10 cellular contexts compared by ENCODE assay signal in genomic region chr19:15280048-15280725, GRCh38. TPM values are rescaled to one million over a fixed set of nuclear protein-coding genes. Genes with fewer than 3 reads are reported as not detected.
DNase-seq lines count a peak whose midpoint lies in the region; ATAC-seq and TF ChIP-seq lines count a peak whose summit lies in the region.
"Had no signal": no experiment of that assay in that cellular context is flagged by ENCODE, and none has a peak within 500 bp of the region (broad histone marks: within the 10 kb centered on the region; RNA-seq: fewer than 3 reads in every experiment).

No MANE protein-coding gene starts in this region.

- H3K9me3 ChIP-seq in thymus (ENCODE audit: control insufficient read depth) (no peaks in the 10 kb centered on the region), HAP-1 (no peaks in the 10 kb centered on the region)

- POLR2A ChIA-PET in MCF 10A (lab: Yijun Ruan, JAX) = interaction anchor here (0.8 to 6.1 kb wide), 14 partner anchors 14 to 99 kb away, joined by 3 to 50 read pairs (median 6); partner anchors contain the start of genes AKAP8 and BRD4

- CTCF ChIA-PET in MCF 10A (lab: Yijun Ruan, JAX) = interaction anchor here (0.5 to 1.6 kb wide), 7 partner anchors 8 to 81 kb away, joined by 3 to 6 read pairs (median 3); no protein-coding TSS in a partner anchor

- intact Hi-C loops in MCF 10A (cut with micrococcal nuclease) = loop anchor here (5.0 kb wide), 1 partner anchor 42 kb away; no protein-coding TSS in a partner anchor
- intact Hi-C loops in activated CD4-positive, alpha-beta T cell treated with anti-CD3 and anti-CD28 coated beads, Interleukin-2, amount 10 ng/mL, durations not matched to agents 24 days and 14 days (cut with micrococcal nuclease) = no loop called here

- H3K56ac ChIP-seq in mesendoderm (ENCODE audit: low read length) = no peak overlapping the region

- no peaks in the 10 kb centered on the region for H3K27me3 Mint-ChIP-seq in MCF 10A (ENCODE audit: insufficient read depth, unreplicated experiment)
- no peaks in the 10 kb centered on the region for H3K27me3 Mint-ChIP-seq in activated CD4-positive, alpha-beta T cell treated with anti-CD3 and anti-CD28 coated beads, Interleukin-2, amount 10 ng/mL, durations not matched to agents 24 days and 14 days

- no peak overlapping the region for H3K9ac ChIP-seq in mesendoderm (ENCODE audit: low read length)

- no peak overlapping the region for H2BK5ac ChIP-seq in mesendoderm (ENCODE audit: low read length)

- no peak overlapping the region for H4K5ac ChIP-seq in mesendoderm (ENCODE audit: low read length)

- H3K4ac ChIP-seq in mesendoderm (ENCODE audit: low read depth, low read length) = no peak overlapping the region

- no peak overlapping the region for H2BK15ac ChIP-seq in mesendoderm (replicated peaks; ENCODE audit: low read depth)

- no peak for ATAC-seq in HG03378 (IDR thresholded peaks at IDR 0.05; ENCODE audit: unreplicated experiment)

- H3K27ac Mint-ChIP-seq in MCF 10A (ENCODE audit: low read depth, unreplicated experiment) = peak overlapping the region; percentile 63
- no peak overlapping the region for H3K27ac Mint-ChIP-seq in activated CD4-positive, alpha-beta T cell treated with anti-CD3 and anti-CD28 coated beads, Interleukin-2, amount 10 ng/mL, durations not matched to agents 24 days and 14 days

- in situ Hi-C loops in HAP-1 (cut with MboI; ENCODE audit: low sequenced_read_pairs) = no loop called here

- WGBS in mesendoderm (ENCODE audit: extremely low coverage, insufficient coverage, low lambda C conversion rate) = no CpG with 5 or more reads among the region's 6 CpGs
- 91% methylated on average over 6 of the region's 6 CpGs for WGBS in thymus

- no peak overlapping the region for H4K8ac ChIP-seq in mesendoderm (ENCODE audit: low read depth, low read length)

- H3K79me1 ChIP-seq in mesendoderm (ENCODE audit: low read length) = peaks cover 22% of the 10 kb centered on the region

- H3K36me3 Mint-ChIP-seq in MCF 10A (ENCODE audit: insufficient read depth, unreplicated experiment) = peaks cover 14% of the 10 kb centered on the region
- no peaks in the 10 kb centered on the region for H3K36me3 Mint-ChIP-seq in activated CD4-positive, alpha-beta T cell treated with anti-CD3 and anti-CD28 coated beads, Interleukin-2, amount 10 ng/mL, durations not matched to agents 24 days and 14 days (ENCODE audit: low read depth)

- peaks cover 25% of the 10 kb centered on the region for H3K4me1 ChIP-seq in mesendoderm (ENCODE audit: control insufficient read depth, low read depth, low read length)
- H3K4me1 ChIP-seq in thymus (ENCODE audit: control insufficient read depth, insufficient read depth, low read length) = peaks cover 19% of the 10 kb centered on the region
- peaks cover 29% of the 10 kb centered on the region for H3K4me1 ChIP-seq in HAP-1

- peak; percentile 44 for DNase-seq in NCI-H2171 treated with DMSO at 0.1 percent for 48 hours (lab: John Stamatoyannopoulos, UW)
- no peak for DNase-seq in NCI-H2171 (lab: John Stamatoyannopoulos, UW)
- no peak for DNase-seq in MCF 10A (ENCODE audit: unreplicated experiment)
- peak; percentile 85 for DNase-seq in mesendoderm
- no peak for DNase-seq in activated CD4-positive, alpha-beta T cell treated with anti-CD3 and anti-CD28 coated beads, Interleukin-2, amount 10 ng/mL, durations not matched to agents 24 days and 14 days
- DNase-seq in HAP-1 (ENCODE audit: low spot score in 2 of 2) = no peak
- DNase-seq: activated T-cell treated with anti-CD3 and anti-CD28 coated beads, Interleukin-2, amount 50 U/mL, for 1 hour; stimulated activated CD4-positive, alpha-beta T cell treated with anti-CD3 and anti-CD28 coated beads, Interleukin-4, amount 100 ng/mL, for 4 hours had no signal

- H3K27me3 ChIP-seq in mesendoderm (ENCODE audit: insufficient read depth, low read length, poor library complexity) (no peaks in the 10 kb centered on the region), thymus (ENCODE audit: control insufficient read depth, insufficient read depth) (no peaks in the 10 kb centered on the region), HAP-1 (ENCODE audit: low read depth) (no peaks in the 10 kb centered on the region)

- no peak overlapping the region for H2BK120ac ChIP-seq in mesendoderm (ENCODE audit: low read depth, low read length)

- no peak overlapping the region for H2AK5ac ChIP-seq in mesendoderm (ENCODE audit: low read length)

- peak overlapping the region; percentile 17 for H3K4me3 Mint-ChIP-seq in MCF 10A (ENCODE audit: unreplicated experiment)
- no peak overlapping the region for H3K4me3 Mint-ChIP-seq in activated CD4-positive, alpha-beta T cell treated with anti-CD3 and anti-CD28 coated beads, Interleukin-2, amount 10 ng/mL, durations not matched to agents 24 days and 14 days

- H3K9me3 Mint-ChIP-seq in MCF 10A (ENCODE audit: unreplicated experiment) = no peaks in the 10 kb centered on the region
- H3K9me3 Mint-ChIP-seq in activated CD4-positive, alpha-beta T cell treated with anti-CD3 and anti-CD28 coated beads, Interleukin-2, amount 10 ng/mL, durations not matched to agents 24 days and 14 days = no peaks in the 10 kb centered on the region

- no peak overlapping the region for H3K23ac ChIP-seq in mesendoderm (ENCODE audit: low read length)

- no peaks in the 10 kb centered on the region for H3K36me3 ChIP-seq in mesendoderm (ENCODE audit: control insufficient read depth, insufficient read depth, low read length)
- H3K36me3 ChIP-seq in thymus (ENCODE audit: control insufficient read depth, insufficient read depth) = peaks cover 20% of the 10 kb centered on the region
- H3K36me3 ChIP-seq in HAP-1 (replicated peaks) = peaks cover 5% of the 10 kb centered on the region; the same call in 1 of the 2 replicates

- H3K4me3 ChIP-seq in mesendoderm (ENCODE audit: low read length) = no peak overlapping the region
- no peak overlapping the region for H3K4me3 ChIP-seq in thymus (ENCODE audit: low read length)
- H3K4me3 ChIP-seq in HAP-1 = no peak overlapping the region

- H3K18ac ChIP-seq in mesendoderm (ENCODE audit: low read length) = no peak overlapping the region

- BruUV-seq in MCF 10A (replicated peaks; lab: Mats Ljungman, UMichigan) = no TSS peak

- peaks cover 99% of the 10 kb centered on the region for H3K79me2 ChIP-seq in mesendoderm (ENCODE audit: control insufficient read depth, insufficient read depth, low read length)

- no peak overlapping the region for H3K4me2 ChIP-seq in mesendoderm (ENCODE audit: low read length)

- peak overlapping the region; percentile 13 for H3K27ac ChIP-seq in mesendoderm (ENCODE audit: low read depth, low read length)
- peak overlapping the region; percentile 62 for H3K27ac ChIP-seq in thymus (ENCODE audit: low read depth)

- H3K4me1 Mint-ChIP-seq in MCF 10A (ENCODE audit: insufficient read depth, unreplicated experiment) = peaks cover 59% of the 10 kb centered on the region
- peaks cover 45% of the 10 kb centered on the region for H3K4me1 Mint-ChIP-seq in activated CD4-positive, alpha-beta T cell treated with anti-CD3 and anti-CD28 coated beads, Interleukin-2, amount 10 ng/mL, durations not matched to agents 24 days and 14 days

- no peak for TF ChIP-seq CTCF in MCF 10A (IDR thresholded peaks at IDR 0.05; ENCODE audit: unreplicated experiment)

RNA-seq across cellular contexts. Expression of gene EPHX3, which starts 47.9 kb away (rescaled TPM):
- 0.96 and 1.1 TPM in 2 replicates for total RNA-seq in MCF 10A (2022)
- 20.0 TPM for polyA plus RNA-seq in mesendoderm (2013, experiment 1 of 2)
- polyA plus RNA-seq in mesendoderm (2013, experiment 2 of 2) = 20.1 TPM
- 4.8 TPM for polyA plus RNA-seq in thymus
- 0.09 and 0.16 TPM in 2 replicates for total RNA-seq in activated CD4-positive, alpha-beta T cell treated with anti-CD3 and anti-CD28 coated beads, Interleukin-2, amount 10 ng/mL, durations not matched to agents 24 days and 14 days

RNA-seq across cellular contexts. Expression of gene BRD4, which starts 52.2 kb away (rescaled TPM):
- 167 and 189 TPM in 2 replicates for total RNA-seq in MCF 10A (2022)
- polyA plus RNA-seq in mesendoderm (2013, experiment 1 of 2) = 94.5 TPM
- polyA plus RNA-seq in mesendoderm (2013, experiment 2 of 2) = 93.4 TPM
- 26.0 TPM for polyA plus RNA-seq in thymus
- 109 TPM in 2 replicates for total RNA-seq in activated CD4-positive, alpha-beta T cell treated with anti-CD3 and anti-CD28 coated beads, Interleukin-2, amount 10 ng/mL, durations not matched to agents 24 days and 14 days

Comparison
In these comparisons a context has a peak if more than half of its experiments do, and no peak if none do; other contexts are left out.
1. DNase-seq: peak in NCI-H2171 treated with DMSO at 0.1 percent for 48 hours (single experiment) and mesendoderm (single experiment); none in NCI-H2171 (single experiment), MCF 10A (single experiment), activated CD4-positive, alpha-beta T cell treated with anti-CD3 and anti-CD28 coated beads, Interleukin-2, amount 10 ng/mL, durations not matched to agents 24 days and 14 days (single experiment) and HAP-1 (0 of 2).